ENCODE assay signal across 1 cellular context in the genomic region with DNA sequence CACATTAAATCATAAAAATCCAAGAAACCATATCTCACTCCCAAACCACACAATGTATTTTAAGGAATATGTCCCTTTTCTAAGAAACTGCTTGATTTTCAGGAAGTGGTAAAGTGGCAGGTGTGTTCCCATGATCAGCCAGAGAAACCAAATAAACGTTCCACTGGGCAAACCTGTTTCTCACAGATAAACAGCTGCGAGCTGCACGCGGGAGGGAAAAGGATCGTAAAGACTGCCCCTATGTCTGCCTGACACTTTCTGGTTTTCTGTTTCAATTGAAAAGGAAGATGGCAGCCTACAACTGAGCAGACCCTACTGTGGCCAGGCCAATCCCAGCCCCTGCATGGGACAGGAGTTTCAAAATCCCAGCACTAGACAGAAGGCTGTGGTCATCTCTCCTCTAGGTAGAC.
TF ChIP-seq lines count a peak whose summit lies in the region.

No MANE protein-coding gene starts in this region.

TF ChIP-seq in K562, 482 proteins besides CTCF, POLR2A, EP300 and RAD21 (continued from another document and continues in another):
- TF ChIP-seq CBX3 (IDR thresholded peaks at IDR 0.05; ENCODE audit: borderline replicate concordance in 1 of 2, low read length in 2 of 2) (no peak; a peak in 1 of 3 replicates), TBL1XR1 (IDR thresholded peaks at IDR 0.05; ENCODE audit: low read length in 2 of 2) (peak in 1 of 2 experiments; percentile 97; a peak in 2 of 4 replicates), ZNF143 (CRISPR knock-in tag; IDR thresholded peaks at IDR 0.05) (no peak), STAG1 (CRISPR knock-in tag; IDR thresholded peaks at IDR 0.05; ENCODE audit: borderline replicate concordance) (no peak), HOXB6 (CRISPR knock-in tag; IDR thresholded peaks at IDR 0.05; ENCODE audit: borderline replicate concordance) (no peak), TRIM24 (IDR thresholded peaks at IDR 0.05) (peak; percentile 89 to 95), MAZ (CRISPR knock-in tag; conservative IDR thresholded peaks at IDR 0.05 in 1 of 2, IDR thresholded peaks at IDR 0.05 in 1 of 2) (peak in 1 of 2 experiments; percentile 67; a peak in 1 of 4 replicates), ARNT (IDR thresholded peaks at IDR 0.05) (peak; percentile 67 to 74; a peak in 3 of 4 replicates), KLF1 (tag; IDR thresholded peaks at IDR 0.05) (no peak), NRF1 (conservative IDR thresholded peaks at IDR 0.05 in 1 of 2, IDR thresholded peaks at IDR 0.05 in 1 of 2) (no peak), ZNF282 (CRISPR knock-in tag; IDR thresholded peaks at IDR 0.05) (no peak), RBM25 (IDR thresholded peaks at IDR 0.05; ENCODE audit: low read depth, low read length, severe bottlenecking) (no peak), LARP7 (IDR thresholded peaks at IDR 0.05) (no peak), ZNF717 (CRISPR knock-in tag; IDR thresholded peaks at IDR 0.05) (no peak), KDM2B (CRISPR knock-in tag; IDR thresholded peaks at IDR 0.05) (no peak), FIP1L1 (IDR thresholded peaks at IDR 0.05; ENCODE audit: low read depth, low read length, poor library complexity, severe bottlenecking) (no peak), MXI1 (IDR thresholded peaks at IDR 0.05; ENCODE audit: low read depth, low read length) (peak; percentile 27; the same call in 1 of the 2 replicates), ZNF77 (CRISPR knock-in tag; IDR thresholded peaks at IDR 0.05) (no peak), HNRNPL (IDR thresholded peaks at IDR 0.05; ENCODE audit: low read depth, low read length) (no peak), EHMT2 (IDR thresholded peaks at IDR 0.05) (0 out of 2 replicates have a peak, but pooled peaks have one; percentile 68), ZNF589 (CRISPR knock-in tag; IDR thresholded peaks at IDR 0.05; ENCODE audit: low read depth) (peak; percentile 97), PCBP1 (IDR thresholded peaks at IDR 0.05; ENCODE audit: low read depth, low read length, poor library complexity, severe bottlenecking) (no peak), MIER1 (IDR thresholded peaks at IDR 0.05; ENCODE audit: low read depth) (no peak), PTBP1 (IDR thresholded peaks at IDR 0.05; ENCODE audit: low read depth, low read length) (no peak), SREBF2 (CRISPR knock-in tag; IDR thresholded peaks at IDR 0.05) (no peak), ZFP1 (CRISPR knock-in tag; IDR thresholded peaks at IDR 0.05) (no peak), ZNF239 (CRISPR knock-in tag; IDR thresholded peaks at IDR 0.05) (no peak), SRSF7 (optimal IDR thresholded peaks at IDR 0.05; ENCODE audit: low read depth, low read length) (no peak), CEBPB (tag; IDR thresholded peaks at IDR 0.05) (no peak), ZNF124 (CRISPR knock-in tag; IDR thresholded peaks at IDR 0.05) (no peak)
- TF ChIP-seq, protein P1, sequence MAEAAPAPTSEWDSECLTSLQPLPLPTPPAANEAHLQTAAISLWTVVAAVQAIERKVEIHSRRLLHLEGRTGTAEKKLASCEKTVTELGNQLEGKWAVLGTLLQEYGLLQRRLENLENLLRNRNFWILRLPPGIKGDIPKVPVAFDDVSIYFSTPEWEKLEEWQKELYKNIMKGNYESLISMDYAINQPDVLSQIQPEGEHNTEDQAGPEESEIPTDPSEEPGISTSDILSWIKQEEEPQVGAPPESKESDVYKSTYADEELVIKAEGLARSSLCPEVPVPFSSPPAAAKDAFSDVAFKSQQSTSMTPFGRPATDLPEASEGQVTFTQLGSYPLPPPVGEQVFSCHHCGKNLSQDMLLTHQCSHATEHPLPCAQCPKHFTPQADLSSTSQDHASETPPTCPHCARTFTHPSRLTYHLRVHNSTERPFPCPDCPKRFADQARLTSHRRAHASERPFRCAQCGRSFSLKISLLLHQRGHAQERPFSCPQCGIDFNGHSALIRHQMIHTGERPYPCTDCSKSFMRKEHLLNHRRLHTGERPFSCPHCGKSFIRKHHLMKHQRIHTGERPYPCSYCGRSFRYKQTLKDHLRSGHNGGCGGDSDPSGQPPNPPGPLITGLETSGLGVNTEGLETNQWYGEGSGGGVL (CRISPR knock-in tag; IDR thresholded peaks at IDR 0.05) = no peak
- TF ChIP-seq, protein P2, sequence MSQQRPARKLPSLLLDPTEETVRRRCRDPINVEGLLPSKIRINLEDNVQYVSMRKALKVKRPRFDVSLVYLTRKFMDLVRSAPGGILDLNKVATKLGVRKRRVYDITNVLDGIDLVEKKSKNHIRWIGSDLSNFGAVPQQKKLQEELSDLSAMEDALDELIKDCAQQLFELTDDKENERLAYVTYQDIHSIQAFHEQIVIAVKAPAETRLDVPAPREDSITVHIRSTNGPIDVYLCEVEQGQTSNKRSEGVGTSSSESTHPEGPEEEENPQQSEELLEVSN (IDR thresholded peaks at IDR 0.05; ENCODE audit: borderline replicate concordance in 1 of 2, extremely low read depth in 1 of 2, insufficient read depth in 1 of 2, insufficient read length in 1 of 2, low read depth in 1 of 2, low read length in 1 of 2, poor library complexity in 1 of 2, severe bottlenecking in 1 of 2) = peak in 1 of 2 experiments; percentile 56
- TF ChIP-seq, protein P3, sequence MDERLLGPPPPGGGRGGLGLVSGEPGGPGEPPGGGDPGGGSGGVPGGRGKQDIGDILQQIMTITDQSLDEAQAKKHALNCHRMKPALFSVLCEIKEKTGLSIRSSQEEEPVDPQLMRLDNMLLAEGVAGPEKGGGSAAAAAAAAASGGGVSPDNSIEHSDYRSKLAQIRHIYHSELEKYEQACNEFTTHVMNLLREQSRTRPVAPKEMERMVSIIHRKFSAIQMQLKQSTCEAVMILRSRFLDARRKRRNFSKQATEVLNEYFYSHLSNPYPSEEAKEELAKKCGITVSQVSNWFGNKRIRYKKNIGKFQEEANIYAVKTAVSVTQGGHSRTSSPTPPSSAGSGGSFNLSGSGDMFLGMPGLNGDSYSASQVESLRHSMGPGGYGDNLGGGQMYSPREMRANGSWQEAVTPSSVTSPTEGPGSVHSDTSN (CRISPR knock-in tag; IDR thresholded peaks at IDR 0.05; ENCODE audit: low read depth) = no peak
- TF ChIP-seq, protein P3 (tag; conservative IDR thresholded peaks at IDR 0.05; ENCODE audit: low read depth) = no peak
- TF ChIP-seq, protein P4, sequence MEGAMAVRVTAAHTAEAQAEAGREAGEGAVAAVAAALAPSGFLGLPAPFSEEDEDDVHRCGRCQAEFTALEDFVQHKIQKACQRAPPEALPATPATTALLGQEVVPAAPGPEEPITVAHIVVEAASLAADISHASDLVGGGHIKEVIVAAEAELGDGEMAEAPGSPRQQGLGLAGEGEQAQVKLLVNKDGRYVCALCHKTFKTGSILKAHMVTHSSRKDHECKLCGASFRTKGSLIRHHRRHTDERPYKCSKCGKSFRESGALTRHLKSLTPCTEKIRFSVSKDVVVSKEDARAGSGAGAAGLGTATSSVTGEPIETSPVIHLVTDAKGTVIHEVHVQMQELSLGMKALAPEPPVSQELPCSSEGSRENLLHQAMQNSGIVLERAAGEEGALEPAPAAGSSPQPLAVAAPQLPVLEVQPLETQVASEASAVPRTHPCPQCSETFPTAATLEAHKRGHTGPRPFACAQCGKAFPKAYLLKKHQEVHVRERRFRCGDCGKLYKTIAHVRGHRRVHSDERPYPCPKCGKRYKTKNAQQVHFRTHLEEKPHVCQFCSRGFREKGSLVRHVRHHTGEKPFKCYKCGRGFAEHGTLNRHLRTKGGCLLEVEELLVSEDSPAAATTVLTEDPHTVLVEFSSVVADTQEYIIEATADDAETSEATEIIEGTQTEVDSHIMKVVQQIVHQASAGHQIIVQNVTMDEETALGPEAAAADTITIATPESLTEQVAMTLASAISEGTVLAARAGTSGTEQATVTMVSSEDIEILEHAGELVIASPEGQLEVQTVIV (CRISPR knock-in tag; IDR thresholded peaks at IDR 0.05; ENCODE audit: borderline replicate concordance) = no peak
- TF ChIP-seq, protein P5, sequence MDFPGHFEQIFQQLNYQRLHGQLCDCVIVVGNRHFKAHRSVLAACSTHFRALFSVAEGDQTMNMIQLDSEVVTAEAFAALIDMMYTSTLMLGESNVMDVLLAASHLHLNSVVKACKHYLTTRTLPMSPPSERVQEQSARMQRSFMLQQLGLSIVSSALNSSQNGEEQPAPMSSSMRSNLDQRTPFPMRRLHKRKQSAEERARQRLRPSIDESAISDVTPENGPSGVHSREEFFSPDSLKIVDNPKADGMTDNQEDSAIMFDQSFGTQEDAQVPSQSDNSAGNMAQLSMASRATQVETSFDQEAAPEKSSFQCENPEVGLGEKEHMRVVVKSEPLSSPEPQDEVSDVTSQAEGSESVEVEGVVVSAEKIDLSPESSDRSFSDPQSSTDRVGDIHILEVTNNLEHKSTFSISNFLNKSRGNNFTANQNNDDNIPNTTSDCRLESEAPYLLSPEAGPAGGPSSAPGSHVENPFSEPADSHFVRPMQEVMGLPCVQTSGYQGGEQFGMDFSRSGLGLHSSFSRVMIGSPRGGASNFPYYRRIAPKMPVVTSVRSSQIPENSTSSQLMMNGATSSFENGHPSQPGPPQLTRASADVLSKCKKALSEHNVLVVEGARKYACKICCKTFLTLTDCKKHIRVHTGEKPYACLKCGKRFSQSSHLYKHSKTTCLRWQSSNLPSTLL (IDR thresholded peaks at IDR 0.05) = no peak
- TF ChIP-seq, protein P6, sequence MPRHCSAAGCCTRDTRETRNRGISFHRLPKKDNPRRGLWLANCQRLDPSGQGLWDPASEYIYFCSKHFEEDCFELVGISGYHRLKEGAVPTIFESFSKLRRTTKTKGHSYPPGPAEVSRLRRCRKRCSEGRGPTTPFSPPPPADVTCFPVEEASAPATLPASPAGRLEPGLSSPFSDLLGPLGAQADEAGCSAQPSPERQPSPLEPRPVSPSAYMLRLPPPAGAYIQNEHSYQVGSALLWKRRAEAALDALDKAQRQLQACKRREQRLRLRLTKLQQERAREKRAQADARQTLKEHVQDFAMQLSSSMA (CRISPR knock-in tag; IDR thresholded peaks at IDR 0.05) = no peak
- TF ChIP-seq, protein P7, sequence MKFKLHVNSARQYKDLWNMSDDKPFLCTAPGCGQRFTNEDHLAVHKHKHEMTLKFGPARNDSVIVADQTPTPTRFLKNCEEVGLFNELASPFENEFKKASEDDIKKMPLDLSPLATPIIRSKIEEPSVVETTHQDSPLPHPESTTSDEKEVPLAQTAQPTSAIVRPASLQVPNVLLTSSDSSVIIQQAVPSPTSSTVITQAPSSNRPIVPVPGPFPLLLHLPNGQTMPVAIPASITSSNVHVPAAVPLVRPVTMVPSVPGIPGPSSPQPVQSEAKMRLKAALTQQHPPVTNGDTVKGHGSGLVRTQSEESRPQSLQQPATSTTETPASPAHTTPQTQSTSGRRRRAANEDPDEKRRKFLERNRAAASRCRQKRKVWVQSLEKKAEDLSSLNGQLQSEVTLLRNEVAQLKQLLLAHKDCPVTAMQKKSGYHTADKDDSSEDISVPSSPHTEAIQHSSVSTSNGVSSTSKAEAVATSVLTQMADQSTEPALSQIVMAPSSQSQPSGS (CRISPR knock-in tag; IDR thresholded peaks at IDR 0.05) = no peak
- TF ChIP-seq, protein P8, sequence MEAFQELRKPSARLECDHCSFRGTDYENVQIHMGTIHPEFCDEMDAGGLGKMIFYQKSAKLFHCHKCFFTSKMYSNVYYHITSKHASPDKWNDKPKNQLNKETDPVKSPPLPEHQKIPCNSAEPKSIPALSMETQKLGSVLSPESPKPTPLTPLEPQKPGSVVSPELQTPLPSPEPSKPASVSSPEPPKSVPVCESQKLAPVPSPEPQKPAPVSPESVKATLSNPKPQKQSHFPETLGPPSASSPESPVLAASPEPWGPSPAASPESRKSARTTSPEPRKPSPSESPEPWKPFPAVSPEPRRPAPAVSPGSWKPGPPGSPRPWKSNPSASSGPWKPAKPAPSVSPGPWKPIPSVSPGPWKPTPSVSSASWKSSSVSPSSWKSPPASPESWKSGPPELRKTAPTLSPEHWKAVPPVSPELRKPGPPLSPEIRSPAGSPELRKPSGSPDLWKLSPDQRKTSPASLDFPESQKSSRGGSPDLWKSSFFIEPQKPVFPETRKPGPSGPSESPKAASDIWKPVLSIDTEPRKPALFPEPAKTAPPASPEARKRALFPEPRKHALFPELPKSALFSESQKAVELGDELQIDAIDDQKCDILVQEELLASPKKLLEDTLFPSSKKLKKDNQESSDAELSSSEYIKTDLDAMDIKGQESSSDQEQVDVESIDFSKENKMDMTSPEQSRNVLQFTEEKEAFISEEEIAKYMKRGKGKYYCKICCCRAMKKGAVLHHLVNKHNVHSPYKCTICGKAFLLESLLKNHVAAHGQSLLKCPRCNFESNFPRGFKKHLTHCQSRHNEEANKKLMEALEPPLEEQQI (IDR thresholded peaks at IDR 0.05) = peak; percentile 71
- TF ChIP-seq, protein P9, sequence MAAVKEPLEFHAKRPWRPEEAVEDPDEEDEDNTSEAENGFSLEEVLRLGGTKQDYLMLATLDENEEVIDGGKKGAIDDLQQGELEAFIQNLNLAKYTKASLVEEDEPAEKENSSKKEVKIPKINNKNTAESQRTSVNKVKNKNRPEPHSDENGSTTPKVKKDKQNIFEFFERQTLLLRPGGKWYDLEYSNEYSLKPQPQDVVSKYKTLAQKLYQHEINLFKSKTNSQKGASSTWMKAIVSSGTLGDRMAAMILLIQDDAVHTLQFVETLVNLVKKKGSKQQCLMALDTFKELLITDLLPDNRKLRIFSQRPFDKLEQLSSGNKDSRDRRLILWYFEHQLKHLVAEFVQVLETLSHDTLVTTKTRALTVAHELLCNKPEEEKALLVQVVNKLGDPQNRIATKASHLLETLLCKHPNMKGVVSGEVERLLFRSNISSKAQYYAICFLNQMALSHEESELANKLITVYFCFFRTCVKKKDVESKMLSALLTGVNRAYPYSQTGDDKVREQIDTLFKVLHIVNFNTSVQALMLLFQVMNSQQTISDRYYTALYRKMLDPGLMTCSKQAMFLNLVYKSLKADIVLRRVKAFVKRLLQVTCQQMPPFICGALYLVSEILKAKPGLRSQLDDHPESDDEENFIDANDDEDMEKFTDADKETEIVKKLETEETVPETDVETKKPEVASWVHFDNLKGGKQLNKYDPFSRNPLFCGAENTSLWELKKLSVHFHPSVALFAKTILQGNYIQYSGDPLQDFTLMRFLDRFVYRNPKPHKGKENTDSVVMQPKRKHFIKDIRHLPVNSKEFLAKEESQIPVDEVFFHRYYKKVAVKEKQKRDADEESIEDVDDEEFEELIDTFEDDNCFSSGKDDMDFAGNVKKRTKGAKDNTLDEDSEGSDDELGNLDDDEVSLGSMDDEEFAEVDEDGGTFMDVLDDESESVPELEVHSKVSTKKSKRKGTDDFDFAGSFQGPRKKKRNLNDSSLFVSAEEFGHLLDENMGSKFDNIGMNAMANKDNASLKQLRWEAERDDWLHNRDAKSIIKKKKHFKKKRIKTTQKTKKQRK (IDR thresholded peaks at IDR 0.05; ENCODE audit: borderline replicate concordance, low read depth, low read length) = no peak
